22 cellular contexts compared by ENCODE assay signal in genomic region chr21:31337991-31338891, GRCh38. TPM values are rescaled to one million over a fixed set of nuclear protein-coding genes. Genes with fewer than 3 reads are reported as not detected.
DNase-seq lines count a peak whose midpoint lies in the region; TF ChIP-seq lines count a peak whose summit lies in the region.
"Had no signal": no experiment of that assay in that cellular context is flagged by ENCODE, and none has a peak within 500 bp of the region (broad histone marks: within the 10 kb centered on the region; RNA-seq: fewer than 3 reads in every experiment).

No MANE protein-coding gene starts in this region.

- POLR2A ChIA-PET in Caco-2 (lab: Charles Lee) = no interaction called here

- intact Hi-C loops in dorsolateral prefrontal cortex (cut with DNase I) = no loop called here
- intact Hi-C loops in Caco-2 (cut with micrococcal nuclease; ENCODE audit: unreplicated experiment) = no loop called here

- H3K4me1 ChIP-seq in urinary bladder (ENCODE audit: insufficient read depth) (no peaks in the 10 kb centered on the region), Caco-2 (no peaks in the 10 kb centered on the region)

- H3K27me3 ChIP-seq in dorsolateral prefrontal cortex (peaks cover 0 to 2% (median 0%) of the 10 kb centered on the region in 45 donors), Caco-2 (replicated peaks; ENCODE audit: control insufficient read depth, insufficient read depth, low read length) (no peaks in the 10 kb centered on the region)

- H3K9me3 Mint-ChIP-seq in mesothelial cell of epicardium (no peaks in the 10 kb centered on the region), Caco-2 (ENCODE audit: unreplicated experiment) (no peaks in the 10 kb centered on the region)
- H3K9me3 Mint-ChIP-seq: activated CD4-positive, alpha-beta T cell treated with anti-CD3 and anti-CD28 coated beads, Interleukin-2, amount 10 ng/mL, durations not matched to agents 24 days and 14 days; activated naive CD4-positive, alpha-beta T cell treated with anti-CD3 and anti-CD28 coated beads, Interleukin-2, amount 50 U/mL, for 24 hours; CD4-positive, alpha-beta T cell; IgD-negative memory B cell; stimulated activated naive CD8-positive, alpha-beta T cell treated with anti-CD3 and anti-CD28 coated beads, Interleukin-15, Interleukin-2, amounts not matched to agents 100 ng/mL and 50 ng/mL, for 24 hours had no signal

- CTCF ChIA-PET in Caco-2 (lab: Charles Lee) = no interaction called here

- peak overlapping the region; percentile 91 for H3K27ac Mint-ChIP-seq in mesothelial cell of epicardium
- no peak overlapping the region for H3K27ac Mint-ChIP-seq in Caco-2 (ENCODE audit: unreplicated experiment)
- H3K27ac Mint-ChIP-seq: activated CD4-positive, alpha-beta T cell treated with anti-CD3 and anti-CD28 coated beads, Interleukin-2, amount 10 ng/mL, durations not matched to agents 24 days and 14 days; activated naive CD4-positive, alpha-beta T cell treated with anti-CD3 and anti-CD28 coated beads, Interleukin-2, amount 50 U/mL, for 24 hours; CD4-positive, alpha-beta T cell; HFFc6; stimulated activated naive CD8-positive, alpha-beta T cell treated with anti-CD3 and anti-CD28 coated beads, Interleukin-15, Interleukin-2, amounts not matched to agents 100 ng/mL and 50 ng/mL, for 24 hours had no signal

- H3K36me3 Mint-ChIP-seq in mesothelial cell of epicardium (peaks cover 4% of the 10 kb centered on the region), Caco-2 (ENCODE audit: insufficient read depth, unreplicated experiment) (no peaks in the 10 kb centered on the region)

- DNase-seq in activated CD8-positive, alpha-beta memory T cell treated with anti-CD3 and anti-CD28 coated beads for 24 hours = peak; percentile 47
- DNase-seq in activated CD8-positive, alpha-beta memory T cell treated with anti-CD3 and anti-CD28 coated beads, Interleukin-2, amount 50 U/mL, for 48 hours = no peak
- DNase-seq in dorsolateral prefrontal cortex = no peak
- peak in 1 of 2 experiments; percentile 46 for DNase-seq in mesothelial cell of epicardium (ENCODE audit: low spot score in 2 of 2, unreplicated experiment in 2 of 2)
- DNase-seq in NCI-H1417 treated with DMSO at 0.1 percent for 48 hours (lab: John Stamatoyannopoulos, UW) = no peak
- no peak for DNase-seq in Caco-2
- DNase-seq in NAMALWA (ENCODE audit: low spot score) = no peak
- DNase-seq: 8988T; activated CD4-positive, alpha-beta T cell treated with anti-CD3 and anti-CD28 coated beads, Interleukin-2, amount 10 ng/mL, durations not matched to agents 24 days and 14 days; CD4-positive, alpha-beta T cell; effector CD4-positive, alpha-beta T cell; erythroblast; HFFc6; NCI-H1417; NCI-H2081 treated with DMSO at 0.1 percent for 48 hours; PC-9; T-helper 1 cell; transverse colon had no signal

- H3K27ac ChIP-seq in dorsolateral prefrontal cortex (peak overlapping the region in 33 of 59 donors; percentile 11 to 90 (median 41)), urinary bladder (ENCODE audit: low read depth) (peak overlapping the region; percentile 15)
- H3K27ac ChIP-seq: PC-9, transverse colon had no signal

- no peaks in the 10 kb centered on the region for H3K9me3 ChIP-seq in Caco-2
- H3K9me3 ChIP-seq: transverse colon had no signal

- H3K27me3 Mint-ChIP-seq in mesothelial cell of epicardium (ENCODE audit: low read depth) = peaks cover 8% of the 10 kb centered on the region
- no peaks in the 10 kb centered on the region for H3K27me3 Mint-ChIP-seq in Caco-2 (ENCODE audit: insufficient read depth, unreplicated experiment)
- H3K27me3 Mint-ChIP-seq: activated CD4-positive, alpha-beta T cell treated with anti-CD3 and anti-CD28 coated beads, Interleukin-2, amount 10 ng/mL, durations not matched to agents 24 days and 14 days had no signal

- H3K4me3 ChIP-seq in dorsolateral prefrontal cortex (peak overlapping the region in 1 of 59 donors; percentile 4), urinary bladder (ENCODE audit: low read depth, low read length) (no peak overlapping the region), Caco-2 (ENCODE audit: low read depth, low read length) (no peak overlapping the region)
- H3K4me3 ChIP-seq: PC-9, transverse colon had no signal

- H3K4me3 Mint-ChIP-seq in mesothelial cell of epicardium (peak overlapping the region; percentile 13), Caco-2 (ENCODE audit: unreplicated experiment) (no peak overlapping the region)
- H3K4me3 Mint-ChIP-seq: activated CD4-positive, alpha-beta T cell treated with anti-CD3 and anti-CD28 coated beads, Interleukin-2, amount 10 ng/mL, durations not matched to agents 24 days and 14 days; activated naive CD4-positive, alpha-beta T cell treated with anti-CD3 and anti-CD28 coated beads, Interleukin-2, amount 50 U/mL, for 24 hours; CD4-positive, alpha-beta T cell; HFFc6; stimulated activated naive CD8-positive, alpha-beta T cell treated with anti-CD3 and anti-CD28 coated beads, Interleukin-15, Interleukin-2, amounts not matched to agents 100 ng/mL and 50 ng/mL, for 24 hours had no signal

- H3K36me3 ChIP-seq in urinary bladder (ENCODE audit: insufficient read depth) (no peaks in the 10 kb centered on the region), Caco-2 (ENCODE audit: control insufficient read depth, insufficient read depth, low read length) (no peaks in the 10 kb centered on the region)
- H3K36me3 ChIP-seq: transverse colon had no signal

- H3K4me1 Mint-ChIP-seq in mesothelial cell of epicardium (peaks cover 28% of the 10 kb centered on the region), Caco-2 (ENCODE audit: low read depth, unreplicated experiment) (no peaks in the 10 kb centered on the region)

- 75% methylated on average over 25 of the region's 25 CpGs for WGBS in urinary bladder

- BruUV-seq in Caco-2 (replicated peaks; lab: Mats Ljungman, UMichigan) = no TSS peak

- no peak for TF ChIP-seq CTCF in dorsolateral prefrontal cortex (IDR thresholded peaks at IDR 0.05 in 54 of 56, conservative IDR thresholded peaks at IDR 0.05 in 2 of 56; ENCODE audit: low read depth in 1 of 56, partially characterized antibody in 56 of 56)
- no peak for TF ChIP-seq CTCF in mesothelial cell of epicardium (IDR thresholded peaks at IDR 0.05; ENCODE audit: unreplicated experiment)
- no peak for TF ChIP-seq CTCF in Caco-2 (IDR thresholded peaks at IDR 0.05; ENCODE audit: insufficient read depth in 1 of 2, low read depth in 1 of 2, low read length in 1 of 2, severe bottlenecking in 1 of 2, unreplicated experiment in 1 of 2)

RNA-seq across cellular contexts. Expression of gene TIAM1, which starts 5.8 kb away (rescaled TPM):
- total RNA-seq in dorsolateral prefrontal cortex = 100 to 1,000 TPM in 9 of 120 experiments, 10 to 100 TPM in 111; 53.4 to 115 (median 79.5) TPM
- total RNA-seq in mesothelial cell of epicardium = 49.7 to 54.6 TPM (median 53.4 TPM) in 3 replicates
- total RNA-seq in urinary bladder = 36.0 TPM
- 10.0 TPM for polyA plus RNA-seq in urinary bladder
- 5.2 and 5.5 TPM in 2 replicates for total RNA-seq in Caco-2 (2022)
